2 cellular contexts compared by ENCODE assay signal in the genomic region with DNA sequence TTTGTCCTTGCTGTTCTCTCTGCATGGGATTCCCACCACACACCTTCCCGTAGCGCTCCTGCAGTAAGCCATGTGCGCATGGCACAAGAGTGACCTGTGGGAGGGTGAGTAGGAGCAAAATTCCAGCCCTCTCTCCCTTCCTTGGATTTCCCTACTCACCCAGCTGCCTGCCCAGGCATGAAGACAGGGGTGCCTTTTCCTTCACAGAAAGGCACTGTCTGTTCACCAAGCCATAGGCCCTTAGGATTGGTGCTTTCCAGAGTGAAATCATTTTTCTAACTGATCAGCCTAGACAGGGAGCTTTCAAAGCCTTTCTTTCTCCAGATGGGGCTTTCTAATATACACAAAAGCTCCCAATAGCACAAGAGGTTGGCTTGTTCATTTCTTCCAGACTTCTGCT.
TF ChIP-seq lines count a peak whose summit lies in the region.

No MANE protein-coding gene starts in this region.

TF ChIP-seq in GM12891, 5 proteins besides CTCF, POLR2A, EP300 and RAD21:
- TF ChIP-seq TAF1 (IDR thresholded peaks at IDR 0.05; ENCODE audit: low read depth, low read length) (no peak), POU2F2 (IDR thresholded peaks at IDR 0.05; ENCODE audit: low read depth, low read length) (no peak)
TF ChIP-seq in GM12891: peak in this region for 0.

TF ChIP-seq in GM12878, 131 proteins besides CTCF, POLR2A, EP300 and RAD21:
- TF ChIP-seq, protein P1, sequence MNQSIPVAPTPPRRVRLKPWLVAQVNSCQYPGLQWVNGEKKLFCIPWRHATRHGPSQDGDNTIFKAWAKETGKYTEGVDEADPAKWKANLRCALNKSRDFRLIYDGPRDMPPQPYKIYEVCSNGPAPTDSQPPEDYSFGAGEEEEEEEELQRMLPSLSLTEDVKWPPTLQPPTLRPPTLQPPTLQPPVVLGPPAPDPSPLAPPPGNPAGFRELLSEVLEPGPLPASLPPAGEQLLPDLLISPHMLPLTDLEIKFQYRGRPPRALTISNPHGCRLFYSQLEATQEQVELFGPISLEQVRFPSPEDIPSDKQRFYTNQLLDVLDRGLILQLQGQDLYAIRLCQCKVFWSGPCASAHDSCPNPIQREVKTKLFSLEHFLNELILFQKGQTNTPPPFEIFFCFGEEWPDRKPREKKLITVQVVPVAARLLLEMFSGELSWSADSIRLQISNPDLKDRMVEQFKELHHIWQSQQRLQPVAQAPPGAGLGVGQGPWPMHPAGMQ (IDR thresholded peaks at IDR 0.05; ENCODE audit: borderline replicate concordance), result no peak
- TF ChIP-seq IKZF1 (conservative IDR thresholded peaks at IDR 0.05), result 0 out of 2 replicates have a peak, but pooled peaks have one; percentile 20
